8 cellular contexts compared by ENCODE assay signal in the genomic region with DNA sequence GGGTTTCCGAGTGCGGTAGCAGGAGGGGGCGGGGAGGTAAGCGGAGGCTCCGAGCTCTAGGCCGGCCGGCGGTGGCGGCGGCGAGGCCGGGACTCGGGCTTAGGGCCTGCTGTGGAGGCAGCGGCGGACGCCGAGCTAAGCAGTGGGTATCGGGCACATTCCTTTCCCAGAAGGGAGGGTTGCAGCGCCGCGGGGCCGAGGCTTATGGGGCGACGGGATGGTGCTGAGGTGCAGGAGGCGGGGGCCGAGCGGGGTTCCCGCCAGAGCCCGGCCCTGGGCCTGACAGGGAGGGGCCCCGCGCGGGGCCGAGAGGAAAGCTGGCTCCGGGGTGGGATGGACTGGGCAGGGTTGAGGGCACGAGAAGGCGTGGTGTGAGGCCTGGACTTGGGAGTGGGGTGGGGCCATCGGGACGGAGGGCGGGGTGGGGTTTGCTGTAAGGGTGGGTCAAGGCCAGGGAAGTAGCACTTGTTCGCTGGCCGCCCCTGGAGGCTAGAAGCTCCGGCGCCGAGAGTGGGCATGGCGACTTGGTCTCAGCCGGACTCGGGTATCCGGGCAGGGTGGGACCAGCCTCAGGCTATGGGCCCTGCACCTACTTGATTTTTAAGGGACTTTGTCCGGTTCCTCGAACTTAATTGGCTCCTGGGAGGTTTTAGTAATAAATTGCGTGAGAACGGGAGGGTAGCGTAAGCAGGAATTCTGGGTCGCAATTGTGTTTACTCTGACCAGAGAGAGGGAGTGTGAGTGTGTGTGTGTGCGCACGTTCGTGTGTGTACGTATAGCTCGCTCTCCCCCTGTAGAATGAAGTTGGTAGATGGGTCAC. TPM values are rescaled to one million over a fixed set of nuclear protein-coding genes. Genes with fewer than 3 reads are reported as not detected.
DNase-seq lines count a peak whose midpoint lies in the region; ATAC-seq and TF ChIP-seq lines count a peak whose summit lies in the region.

A gene with protein sequence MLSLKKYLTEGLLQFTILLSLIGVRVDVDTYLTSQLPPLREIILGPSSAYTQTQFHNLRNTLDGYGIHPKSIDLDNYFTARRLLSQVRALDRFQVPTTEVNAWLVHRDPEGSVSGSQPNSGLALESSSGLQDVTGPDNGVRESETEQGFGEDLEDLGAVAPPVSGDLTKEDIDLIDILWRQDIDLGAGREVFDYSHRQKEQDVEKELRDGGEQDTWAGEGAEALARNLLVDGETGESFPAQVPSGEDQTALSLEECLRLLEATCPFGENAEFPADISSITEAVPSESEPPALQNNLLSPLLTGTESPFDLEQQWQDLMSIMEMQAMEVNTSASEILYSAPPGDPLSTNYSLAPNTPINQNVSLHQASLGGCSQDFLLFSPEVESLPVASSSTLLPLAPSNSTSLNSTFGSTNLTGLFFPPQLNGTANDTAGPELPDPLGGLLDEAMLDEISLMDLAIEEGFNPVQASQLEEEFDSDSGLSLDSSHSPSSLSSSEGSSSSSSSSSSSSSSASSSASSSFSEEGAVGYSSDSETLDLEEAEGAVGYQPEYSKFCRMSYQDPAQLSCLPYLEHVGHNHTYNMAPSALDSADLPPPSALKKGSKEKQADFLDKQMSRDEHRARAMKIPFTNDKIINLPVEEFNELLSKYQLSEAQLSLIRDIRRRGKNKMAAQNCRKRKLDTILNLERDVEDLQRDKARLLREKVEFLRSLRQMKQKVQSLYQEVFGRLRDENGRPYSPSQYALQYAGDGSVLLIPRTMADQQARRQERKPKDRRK (plus strand): TSS at position 39 of the 820 bp plus-strand sequence. CDS start 2,760 bp downstream, outside the sequence.

- peak within 1 kb of the TSS; percentile 86 for H3K27ac ChIP-seq in OCI-LY3 (ENCODE audit: low read length)

- ATAC-seq in GM19397 (IDR thresholded peaks at IDR 0.05; ENCODE audit: unreplicated experiment) (peak; percentile 45), HG03460 (IDR thresholded peaks at IDR 0.05; ENCODE audit: unreplicated experiment) (peak; percentile 35), left ventricle myocardium superior (peak; percentile 72)

- peaks cover 22% of the 10 kb centered on the region for H4K20me1 ChIP-seq in OCI-LY3 (ENCODE audit: insufficient read depth, low read length)

- peak within 1 kb of the TSS; percentile 75; the same call in 1 of the 2 replicates for H2AFZ ChIP-seq in OCI-LY3 (ENCODE audit: low read depth, low read length)

- peaks cover 71% of the 10 kb centered on the region for H3K79me2 ChIP-seq in OCI-LY3 (ENCODE audit: low read length)

- H3K4me3 ChIP-seq in OCI-LY3 (ENCODE audit: low read length) = peak within 1 kb of the TSS; percentile 98

- intact Hi-C loops in left ventricle myocardium superior (cut with micrococcal nuclease) (no loop called here), posterior vena cava (cut with DNase I) (no loop called here)

- peak; percentile 63 for DNase-seq in DMS79 treated with DMSO at 0.1 percent for 48 hours (lab: John Stamatoyannopoulos, UW)
- peak in 45 of 58 donors; percentile 49 to 91 (median 80) for DNase-seq in anterior cingulate cortex (lab: John Stamatoyannopoulos, UW)
- DNase-seq in left ventricle myocardium superior = peak; percentile 95
- DNase-seq in posterior vena cava (ENCODE audit: low spot score) = peak; percentile 97
- no peak for DNase-seq in NCI-H2107 (lab: John Stamatoyannopoulos, UW)

- H3K4me2 ChIP-seq in OCI-LY3 (ENCODE audit: low read length) = peak within 1 kb of the TSS; percentile 89

- peaks cover 35% of the 10 kb centered on the region for H3K36me3 ChIP-seq in OCI-LY3 (replicated peaks; ENCODE audit: low read depth, low read length)

- H3K9ac ChIP-seq in OCI-LY3 (ENCODE audit: low read length) = peak within 1 kb of the TSS; percentile 99

- no peaks in the 10 kb centered on the region for H3K9me3 ChIP-seq in OCI-LY3 (ENCODE audit: insufficient read depth, low read length)

- TF ChIP-seq CTCF in OCI-LY3 (IDR thresholded peaks at IDR 0.05; ENCODE audit: low read depth, low read length) = no peak

- peaks cover 34% of the 10 kb centered on the region for H3K4me1 ChIP-seq in OCI-LY3 (ENCODE audit: low read length)

- H3K27me3 ChIP-seq in OCI-LY3 (ENCODE audit: low read depth, low read length) = no peaks in the 10 kb centered on the region

RNA-seq across cellular contexts. Expression of the gene that starts here (rescaled TPM):
- total RNA-seq in left ventricle myocardium superior = 886 TPM
- total RNA-seq in posterior vena cava = 100 to 1,000 TPM; 255 to 263 TPM
